In the genomic region with DNA sequence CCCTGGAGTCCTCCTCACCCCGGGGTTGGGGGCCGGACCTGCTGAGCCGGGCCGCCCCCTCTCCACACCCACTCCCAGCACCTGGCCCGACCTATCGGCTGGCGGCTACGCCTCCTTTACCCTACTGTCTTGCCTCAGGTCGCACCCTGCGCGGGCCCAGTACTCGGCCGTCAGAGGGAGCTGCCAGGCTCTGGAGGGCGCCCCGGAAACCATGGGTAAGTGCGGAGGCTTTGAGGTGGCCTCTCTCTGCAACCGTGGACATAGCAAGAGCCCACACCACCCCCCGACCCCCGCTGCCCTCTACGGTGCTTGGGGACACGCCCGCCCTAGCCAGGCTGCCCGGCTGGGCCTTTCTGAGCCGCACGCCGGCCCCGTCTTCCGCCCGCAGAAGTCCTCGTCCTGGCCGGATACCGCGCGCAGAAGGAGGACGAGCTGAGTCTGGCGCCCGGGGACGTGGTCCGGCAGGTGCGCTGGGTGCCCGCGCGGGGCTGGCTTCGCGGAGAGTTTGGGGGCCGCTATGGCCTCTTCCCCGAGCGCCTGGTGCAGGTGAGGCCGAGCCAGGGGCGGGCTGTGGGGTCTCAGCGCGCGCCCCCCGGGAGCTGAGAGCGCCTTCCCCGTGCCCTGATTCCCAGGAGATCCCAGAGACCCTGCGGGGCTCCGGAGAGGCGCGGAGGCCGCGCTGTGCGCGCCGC, we compare ENCODE assay signal across 8 cellular contexts. TPM values are rescaled to one million over a fixed set of nuclear protein-coding genes. Genes with fewer than 3 reads are reported as not detected.
A peak's percentile ranks its signal among the peaks of the same experiment; 100 is the strongest.
DNase-seq lines count a peak whose midpoint lies in the region; ATAC-seq and TF ChIP-seq lines count a peak whose summit lies in the region.

A gene (plus strand): TSS at position 159 of the 692 bp plus-strand sequence. CDS start 53 bp downstream, at position 212.

- H4K91ac ChIP-seq in neuronal stem cell (ENCODE audit: low read depth, low read length, poor library complexity) = no peak within 1 kb of the TSS

- peak within 1 kb of the TSS; percentile 87 for H3K27ac Mint-ChIP-seq in activated CD8-positive, alpha-beta memory T cell treated with anti-CD3 and anti-CD28 coated beads, Interleukin-2, amount 10 ng/mL, durations not matched to agents 7 days and 5 days

- peak within 1 kb of the TSS; percentile 98 for H3K14ac ChIP-seq in neuronal stem cell (ENCODE audit: low read length)

- peak within 1 kb of the TSS; percentile 94 for H3K18ac ChIP-seq in neuronal stem cell (ENCODE audit: low read length)

- H3K27me3 Mint-ChIP-seq in activated CD8-positive, alpha-beta memory T cell treated with anti-CD3 and anti-CD28 coated beads, Interleukin-2, amount 10 ng/mL, durations not matched to agents 7 days and 5 days = no peaks in the 10 kb centered on the region

- H2BK120ac ChIP-seq in neuronal stem cell (ENCODE audit: low read depth, low read length) = peak within 1 kb of the TSS; percentile 43

- 0 to 3% methylated on average over 5 to 7 of the region's 65 CpGs for WGBS in esophagus squamous epithelium, 2 donors
- WGBS in neuronal stem cell (ENCODE audit: extremely low coverage in 2 of 2, insufficient read length in 2 of 2, insufficient replicate concordance in 1 of 2), 2 donors = no CpG with 5 or more reads among the region's 65 CpGs

- H2AK5ac ChIP-seq in neuronal stem cell (ENCODE audit: low read depth, low read length) = peak within 1 kb of the TSS; percentile 91

- H3K36me3 ChIP-seq in esophagus squamous epithelium = peaks cover 11 to 48% (median 24%) of the 10 kb centered on the region in 3 donors
- H3K36me3 ChIP-seq in neuronal stem cell (replicated peaks in 1 of 2; ENCODE audit: control insufficient read depth in 2 of 2, insufficient read depth in 2 of 2, low read length in 2 of 2) = peaks cover 21 to 85% of the 10 kb centered on the region in 2 donors

- H2AFZ ChIP-seq in neuronal stem cell (ENCODE audit: low read length) = no peak within 1 kb of the TSS

- peak in 1 of 4 donors; percentile 23 for TF ChIP-seq POLR2A in esophagus squamous epithelium (IDR thresholded peaks at IDR 0.05)

- H3K4ac ChIP-seq in neuronal stem cell (ENCODE audit: low read length) = peak within 1 kb of the TSS; percentile 97

- no peak within 1 kb of the TSS for H4K8ac ChIP-seq in neuronal stem cell (ENCODE audit: low read depth, low read length)

- H3K4me1 Mint-ChIP-seq in activated CD8-positive, alpha-beta memory T cell treated with anti-CD3 and anti-CD28 coated beads, Interleukin-2, amount 10 ng/mL, durations not matched to agents 7 days and 5 days = peaks cover 32% of the 10 kb centered on the region

- H3K27ac ChIP-seq in esophagus squamous epithelium = peak within 1 kb of the TSS; percentile 87 to 97 (median 92)
- peak within 1 kb of the TSS; percentile 63 for H3K27ac ChIP-seq in neuronal stem cell (replicated peaks; ENCODE audit: low read length)

- peaks cover 27% of the 10 kb centered on the region for H3K36me3 Mint-ChIP-seq in activated CD8-positive, alpha-beta memory T cell treated with anti-CD3 and anti-CD28 coated beads, Interleukin-2, amount 10 ng/mL, durations not matched to agents 7 days and 5 days

- DNase-seq in NCI-H345 (lab: John Stamatoyannopoulos, UW) (peak; percentile 75), NCI-H345 treated with DMSO at 0.1 percent for 48 hours (lab: John Stamatoyannopoulos, UW; ENCODE audit: unreplicated experiment) (no peak), NCI-H146 treated with DMSO at 0.1 percent for 48 hours (lab: John Stamatoyannopoulos, UW; ENCODE audit: unreplicated experiment) (peak; percentile 11), esophagus squamous epithelium (lab: John Stamatoyannopoulos, UW) (no peak), neuronal stem cell (ENCODE audit: low spot score) (peak; percentile 59), OCI-M1 (lab: John Stamatoyannopoulos, UW) (no peak)
- peak; percentile 71 for DNase-seq in activated CD8-positive, alpha-beta memory T cell treated with anti-CD3 and anti-CD28 coated beads, Interleukin-2, amount 10 ng/mL, durations not matched to agents 7 days and 5 days

- H3K9me3 ChIP-seq in esophagus squamous epithelium = no peaks in the 10 kb centered on the region
- H3K9me3 ChIP-seq in neuronal stem cell (replicated peaks in 1 of 2; ENCODE audit: control insufficient read depth in 2 of 2, insufficient read depth in 1 of 2, low read depth in 1 of 2, low read length in 2 of 2) = no peaks in the 10 kb centered on the region

- H2BK12ac ChIP-seq in neuronal stem cell (ENCODE audit: low read length) = peak within 1 kb of the TSS; percentile 73

- TF ChIP-seq CTCF in esophagus squamous epithelium (IDR thresholded peaks at IDR 0.05) = peak in 2 of 6 experiments; percentile 7 to 29

- no peaks in the 10 kb centered on the region for H3K79me1 ChIP-seq in neuronal stem cell (ENCODE audit: low read depth, low read length)

- intact Hi-C loops in esophagus squamous epithelium (cut with DNase I) = no loop called here

- no peaks in the 10 kb centered on the region for H3K9me3 Mint-ChIP-seq in activated CD8-positive, alpha-beta memory T cell treated with anti-CD3 and anti-CD28 coated beads, Interleukin-2, amount 10 ng/mL, durations not matched to agents 7 days and 5 days (ENCODE audit: low read depth)

- H3K23ac ChIP-seq in neuronal stem cell (ENCODE audit: low read depth, low read length, poor library complexity) = peak within 1 kb of the TSS; percentile 96

- H2BK15ac ChIP-seq in neuronal stem cell (ENCODE audit: low read length) = peak within 1 kb of the TSS; percentile 71

- peak within 1 kb of the TSS; percentile 58 to 93 (median 79) for H3K4me3 ChIP-seq in esophagus squamous epithelium
- H3K4me3 ChIP-seq in neuronal stem cell (ENCODE audit: low read length in 2 of 2) = peak within 1 kb of the TSS; percentile 31 to 83

- H3K27me3 ChIP-seq in esophagus squamous epithelium (no peaks in the 10 kb centered on the region), neuronal stem cell (ENCODE audit: control insufficient read depth in 3 of 3, insufficient read depth in 3 of 3, low read depth in 1 of 3, low read length in 3 of 3) (no peaks in the 10 kb centered on the region)

- peak within 1 kb of the TSS; percentile 95 for H3K9ac ChIP-seq in neuronal stem cell (ENCODE audit: low read depth, low read length, poor library complexity)

- peaks cover 16 to 25% (median 17%) of the 10 kb centered on the region in 3 donors for H3K4me1 ChIP-seq in esophagus squamous epithelium
- H3K4me1 ChIP-seq in neuronal stem cell (ENCODE audit: control insufficient read depth in 2 of 2, insufficient read depth in 1 of 2, low read depth in 1 of 2, low read length in 2 of 2) = peaks cover 5 to 15% of the 10 kb centered on the region in 2 donors

- peak within 1 kb of the TSS; percentile 89 for H3K4me3 Mint-ChIP-seq in activated CD8-positive, alpha-beta memory T cell treated with anti-CD3 and anti-CD28 coated beads, Interleukin-2, amount 10 ng/mL, durations not matched to agents 7 days and 5 days

- H3K4me2 ChIP-seq in neuronal stem cell (ENCODE audit: insufficient read depth, low read length, poor library complexity, severe bottlenecking) = peak within 1 kb of the TSS; percentile 95

- H2BK5ac ChIP-seq in neuronal stem cell (ENCODE audit: low read length) = peak within 1 kb of the TSS; percentile 87

- CTCF ChIA-PET in activated CD8-positive, alpha-beta memory T cell treated with anti-CD3 and anti-CD28 coated beads, Interleukin-2, amount 10 ng/mL, durations not matched to agents 7 days and 5 days (lab: Charles Lee) = interaction anchor here (0.6 to 2.9 kb wide), 17 partner anchors 10 to 210 kb away, joined by 3 to 13 read pairs (median 4); a partner anchor contains a TSS

- peak; percentile 35 for ATAC-seq in HG02642 (IDR thresholded peaks at IDR 0.05; ENCODE audit: poor library complexity, unreplicated experiment)
- peak; percentile 38 for ATAC-seq in activated CD8-positive, alpha-beta memory T cell treated with anti-CD3 and anti-CD28 coated beads, Interleukin-2, amount 10 ng/mL, durations not matched to agents 7 days and 5 days

RNA-seq across cellular contexts. Expression of the gene that starts here (rescaled TPM):
- total RNA-seq in activated CD8-positive, alpha-beta memory T cell treated with anti-CD3 and anti-CD28 coated beads, Interleukin-2, amount 10 ng/mL, durations not matched to agents 7 days and 5 days = 10 to 100 TPM in 1 of 2 experiments, 1 to 10 TPM in 1; 5.5 to 11.0 TPM
- 1 to 10 TPM; 2.8 to 9.7 (median 3.7) TPM for total RNA-seq in esophagus squamous epithelium
- polyA plus RNA-seq in neuronal stem cell (2013, experiment 1 of 2) = 3.3 TPM
- 3.3 TPM for polyA plus RNA-seq in neuronal stem cell (2013, experiment 2 of 2)

Comparison
In these comparisons a context has a peak if more than half of its experiments do, and no peak if none do; other contexts are left out.
1. DNase-seq: peak in NCI-H345 (single experiment), NCI-H146 treated with DMSO at 0.1 percent for 48 hours (single experiment), activated CD8-positive, alpha-beta memory T cell treated with anti-CD3 and anti-CD28 coated beads, Interleukin-2, amount 10 ng/mL, durations not matched to agents 7 days and 5 days (single experiment) and neuronal stem cell (single experiment); none in NCI-H345 treated with DMSO at 0.1 percent for 48 hours (single experiment), esophagus squamous epithelium (single experiment) and OCI-M1 (single experiment).